ENCODE assay signal across 19 cellular contexts in genomic region chr21:36813071-36813470, GRCh38.
"Had no signal": no experiment of that assay in that cellular context is flagged by ENCODE, and none has a peak within 500 bp of the region (broad histone marks: within the 10 kb centered on the region; RNA-seq: fewer than 3 reads in every experiment).

No MANE protein-coding gene starts in this region.

- DNase-seq: cerebellar nuclear complex; endodermal cell; heart left ventricle; hippocampal formation; kidney glomerular epithelial cell; mammary epithelial cell; naive thymus-derived CD4-positive, alpha-beta T cell; posterior cingulate gyrus; sigmoid colon; stimulated activated CD4-positive, alpha-beta T cell treated with anti-CD3 and anti-CD28 coated beads, Interleukin-2, amount 100 ng/mL, for 24 hours; stimulated activated CD4-positive, alpha-beta T cell treated with anti-CD3 and anti-CD28 coated beads, Interleukin-4, amount 100 ng/mL, for 4 hours; stimulated activated naive B cell treated with anti-CD40 and anti-IgM and Interleukin-4, amounts not matched to agents 10 μg/mL and 1 μg/mL and 100 μg/mL, for 72 hours; stimulated activated naive CD8-positive, alpha-beta T cell treated with anti-CD3 and anti-CD28 coated beads, Interleukin-15, amount 100 ng/mL, for 72 hours; testis had no signal

- ATAC-seq: esophagus mucosa; heart left ventricle; naive thymus-derived CD4-positive, alpha-beta T cell; stimulated activated naive B cell treated with anti-CD40 and anti-IgM and Interleukin-4, amounts not matched to agents 10 μg/mL and 1 μg/mL and 100 μg/mL, for 72 hours; stimulated activated naive CD8-positive, alpha-beta T cell treated with anti-CD3 and anti-CD28 coated beads, Interleukin-15, amount 100 ng/mL, for 72 hours had no signal

- H3K9me3 Mint-ChIP-seq: dendritic cell treated with granulocyte-macrophage colony-stimulating factor and Interleukin-4, amounts not matched to agents 40 ng/mL and 50 ng/mL, for 4 days; endodermal cell; naive thymus-derived CD4-positive, alpha-beta T cell; stimulated activated naive B cell treated with anti-CD40 and anti-IgM and Interleukin-4, amounts not matched to agents 10 μg/mL and 1 μg/mL and 100 μg/mL, for 72 hours; stimulated activated naive CD8-positive, alpha-beta T cell treated with anti-CD3 and anti-CD28 coated beads, Interleukin-15, amount 100 ng/mL, for 72 hours had no signal

- H3K4me1 Mint-ChIP-seq: endodermal cell; stimulated activated naive CD8-positive, alpha-beta T cell treated with anti-CD3 and anti-CD28 coated beads, Interleukin-15, amount 100 ng/mL, for 72 hours had no signal

- H3K4me3 ChIP-seq: heart left ventricle, right atrium auricular region, sigmoid colon, skin epidermis, testis, tibial nerve had no signal

- H3K4me3 Mint-ChIP-seq: dendritic cell treated with granulocyte-macrophage colony-stimulating factor and Interleukin-4, amounts not matched to agents 40 ng/mL and 50 ng/mL, for 4 days; endodermal cell; naive thymus-derived CD4-positive, alpha-beta T cell; stimulated activated naive B cell treated with anti-CD40 and anti-IgM and Interleukin-4, amounts not matched to agents 10 μg/mL and 1 μg/mL and 100 μg/mL, for 72 hours; stimulated activated naive CD8-positive, alpha-beta T cell treated with anti-CD3 and anti-CD28 coated beads, Interleukin-15, amount 100 ng/mL, for 72 hours had no signal

- H3K27me3 Mint-ChIP-seq: dendritic cell treated with granulocyte-macrophage colony-stimulating factor and Interleukin-4, amounts not matched to agents 40 ng/mL and 50 ng/mL, for 4 days; naive thymus-derived CD4-positive, alpha-beta T cell; stimulated activated naive B cell treated with anti-CD40 and anti-IgM and Interleukin-4, amounts not matched to agents 10 μg/mL and 1 μg/mL and 100 μg/mL, for 72 hours; stimulated activated naive CD8-positive, alpha-beta T cell treated with anti-CD3 and anti-CD28 coated beads, Interleukin-15, amount 100 ng/mL, for 72 hours had no signal

- H3K27ac Mint-ChIP-seq: dendritic cell treated with granulocyte-macrophage colony-stimulating factor and Interleukin-4, amounts not matched to agents 40 ng/mL and 50 ng/mL, for 4 days; endodermal cell; naive thymus-derived CD4-positive, alpha-beta T cell; stimulated activated naive B cell treated with anti-CD40 and anti-IgM and Interleukin-4, amounts not matched to agents 10 μg/mL and 1 μg/mL and 100 μg/mL, for 72 hours; stimulated activated naive CD8-positive, alpha-beta T cell treated with anti-CD3 and anti-CD28 coated beads, Interleukin-15, amount 100 ng/mL, for 72 hours had no signal
